In the genomic region with DNA sequence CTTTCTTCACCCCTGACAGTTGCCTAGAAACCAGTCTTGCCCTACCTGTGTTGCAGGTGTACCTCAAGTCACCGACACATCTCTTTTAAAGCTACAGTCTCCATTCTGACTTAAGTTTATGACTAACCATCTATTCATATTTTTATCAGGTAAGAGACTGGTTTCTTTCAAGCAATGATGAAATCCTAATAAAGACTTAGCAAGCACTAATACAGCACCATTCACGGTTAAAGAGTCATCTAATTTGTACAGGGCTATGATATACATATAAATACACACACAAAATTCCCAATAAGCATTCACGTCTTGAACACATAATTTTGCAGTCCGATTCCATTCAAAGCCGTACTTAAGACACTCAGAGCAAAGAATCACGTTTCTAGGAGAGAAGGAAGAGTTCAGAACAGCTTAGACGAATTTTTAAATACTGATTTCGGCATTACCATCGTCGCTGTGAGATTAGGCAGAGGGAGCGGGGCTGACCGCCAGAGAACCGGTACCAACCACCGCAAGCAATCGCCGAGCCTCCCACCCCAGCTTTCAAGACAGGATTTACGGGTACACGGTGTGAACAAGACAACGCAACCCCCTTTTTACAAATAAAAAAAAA, we compare ENCODE assay signal across 8 cellular contexts. TPM values are rescaled to one million over a fixed set of nuclear protein-coding genes. Genes with fewer than 3 reads are reported as not detected.
DNase-seq lines count a peak whose midpoint lies in the region; ATAC-seq and TF ChIP-seq lines count a peak whose summit lies in the region.

No MANE protein-coding gene starts in this region.

- TF ChIP-seq CTCF in 22Rv1 (IDR thresholded peaks at IDR 0.05) (no peak), body of pancreas (IDR thresholded peaks at IDR 0.05) (no peak), right lobe of liver (IDR thresholded peaks at IDR 0.05) (no peak), transverse colon (IDR thresholded peaks at IDR 0.05) (no peak), GM13977 (IDR thresholded peaks at IDR 0.05; ENCODE audit: extremely low read depth, insufficient read depth, missing control alignments) (no peak)

- no peaks in the 10 kb centered on the region for H3K27me3 ChIP-seq in GM23248 (replicated peaks; ENCODE audit: insufficient read depth)
- H3K27me3 ChIP-seq in body of pancreas: no peaks in the 10 kb centered on the region
- no peaks in the 10 kb centered on the region for H3K27me3 ChIP-seq in right lobe of liver
- no peaks in the 10 kb centered on the region for H3K27me3 ChIP-seq in transverse colon

- peaks cover 7% of the 10 kb centered on the region; the same call in 1 of the 2 replicates for H4K20me1 ChIP-seq in GM23248 (ENCODE audit: insufficient read depth)

- ATAC-seq in body of pancreas (no peak), right lobe of liver (no peak), HG03457 (IDR thresholded peaks at IDR 0.05; ENCODE audit: unreplicated experiment) (no peak), HG03108 (IDR thresholded peaks at IDR 0.05; ENCODE audit: unreplicated experiment) (no peak)

- TF ChIP-seq EP300 in transverse colon (IDR thresholded peaks at IDR 0.05; ENCODE audit: low read depth): no peak

- DNase-seq in GM23248 (peak; percentile 57), body of pancreas (no peak), right lobe of liver (no peak), transverse colon (no peak), GM13977 (ENCODE audit: low spot score) (no peak)

- intact Hi-C loops in body of pancreas (cut with DNase I) (no loop called here), right lobe of liver (cut with DNase I) (loop anchor here in 1 of 2 donors (5.0 kb wide), 1 partner anchor 287 kb away; no protein-coding TSS in a partner anchor), transverse colon (cut with DNase I; ENCODE audit: low total_unique reads) (loop anchor here (5.0 to 10.0 kb wide), 3 partner anchors 112 to 292 kb away; a partner anchor contains a TSS)

- 4 to 6% methylated on average over 19 of the region's 19 CpGs for WGBS in GM23248 (ENCODE audit: low coverage in 1 of 2, low lambda C conversion rate in 2 of 2, missing lambda C conversion rate in 2 of 2), 2 experiments
- 1 to 2% methylated on average over 19 of the region's 19 CpGs for WGBS in body of pancreas, 2 donors
- 2% methylated on average over 19 of the region's 19 CpGs for WGBS in right lobe of liver (ENCODE audit: insufficient coverage, low coverage, low lambda C conversion rate, missing lambda C conversion rate)
- WGBS in transverse colon (ENCODE audit: low coverage in 1 of 2), 2 donors: 10 to 11% methylated on average over 11 to 19 of the region's 19 CpGs

- H3K79me2 ChIP-seq in GM23248 (ENCODE audit: insufficient read depth): peaks cover 58% of the 10 kb centered on the region

- peaks cover 60% of the 10 kb centered on the region for H3K4me1 ChIP-seq in GM23248 (ENCODE audit: insufficient read depth)
- H3K4me1 ChIP-seq in body of pancreas: peaks cover 67% of the 10 kb centered on the region
- peaks cover 0 to 45% (median 4%) of the 10 kb centered on the region in 4 donors for H3K4me1 ChIP-seq in right lobe of liver
- peaks cover 10 to 77% (median 45%) of the 10 kb centered on the region in 4 donors for H3K4me1 ChIP-seq in transverse colon

- H3K9me2 ChIP-seq in GM23248 (ENCODE audit: insufficient read depth): no peaks in the 10 kb centered on the region

- H3K27ac ChIP-seq in 22Rv1 (peak overlapping the region; percentile 71), GM23248 (peak overlapping the region; percentile 15; the same call in 1 of the 2 replicates), body of pancreas (peak overlapping the region; percentile 96 to 100 (median 99)), right lobe of liver (peak overlapping the region; percentile 97 to 100 (median 100)), transverse colon (peak overlapping the region; percentile 92 to 96 (median 94))

- H3K9me3 ChIP-seq in GM23248 (ENCODE audit: low read depth) (no peaks in the 10 kb centered on the region), body of pancreas (no peaks in the 10 kb centered on the region), right lobe of liver (no peaks in the 10 kb centered on the region), transverse colon (no peaks in the 10 kb centered on the region)

- H3K9ac ChIP-seq in GM23248: peak overlapping the region; percentile 83

- H3K4me3 ChIP-seq in GM23248: peak overlapping the region; percentile 80
- H3K4me3 ChIP-seq in body of pancreas: peak overlapping the region; percentile 26 to 76
- peak overlapping the region; percentile 70 to 78 (median 76) for H3K4me3 ChIP-seq in right lobe of liver
- H3K4me3 ChIP-seq in transverse colon: peak overlapping the region; percentile 68 to 92 (median 90)

- H3K4me2 ChIP-seq in GM23248 (ENCODE audit: unreplicated experiment): peak overlapping the region; percentile 92

- peak overlapping the region; percentile 18; the same call in 1 of the 2 replicates for H2AFZ ChIP-seq in GM23248

- peaks cover 56% of the 10 kb centered on the region for H3F3A ChIP-seq in GM23248 (ENCODE audit: insufficient read depth)

- H3K36me3 ChIP-seq in GM23248 (ENCODE audit: low read depth) (no peaks in the 10 kb centered on the region), body of pancreas (replicated peaks in 1 of 2; ENCODE audit: insufficient read depth in 1 of 2, low read depth in 2 of 2) (no peaks in the 10 kb centered on the region), right lobe of liver (peaks cover 0 to 41% (median 8%) of the 10 kb centered on the region in 4 donors), transverse colon (no peaks in the 10 kb centered on the region)

- in situ Hi-C loops in GM23248 (cut with MboI): loop anchor here (25.0 kb wide), 1 partner anchor 212 kb away; no protein-coding TSS in a partner anchor
- in situ Hi-C loops in transverse colon (cut with MboI; ENCODE audit: low pct_ligation_motif_present in 1 of 4, low pct_unique_long_range_greater_than_20kb in 1 of 4, low sequenced_read_pairs in 3 of 4): no loop called here
- in situ Hi-C loops in GM13977 (cut with MboI; ENCODE audit: low pct_unique_long_range_greater_than_20kb, low sequenced_read_pairs, unreplicated experiment): no loop called here

- TF ChIP-seq POLR2A in body of pancreas (IDR thresholded peaks at IDR 0.05): peak in 1 of 3 donors; percentile 54
- peak; percentile 6 for TF ChIP-seq POLR2A in right lobe of liver (IDR thresholded peaks at IDR 0.05)
- TF ChIP-seq POLR2A in transverse colon (IDR thresholded peaks at IDR 0.05): no peak

RNA-seq across cellular contexts. Expression of a gene that starts 0.9 kb away (rescaled TPM):
- 50.8 and 55.1 TPM in 2 replicates for total RNA-seq in GM23248 (2014; rRNA removed; shearing (Covaris generic))
- polyA plus RNA-seq in GM23248 (2016; fragmentation: Nextera tagmentation; extraction: Ambion mirVana): 29.7 and 31.3 TPM in 2 replicates
- 100 to 1,000 TPM; 127 to 273 TPM for total RNA-seq in body of pancreas
- 100 to 1,000 TPM; 109 to 539 (median 214) TPM for total RNA-seq in right lobe of liver
- total RNA-seq in transverse colon: 100 to 1,000 TPM in 1 of 4 donors, 10 to 100 TPM in 2, 1 to 10 TPM in 1; 10.0 to 101 (median 70.0) TPM

Comparison
In these comparisons a context has a peak if more than half of its experiments do, and no peak if none do; other contexts are left out.
1. H3K27ac ChIP-seq: peak in every context shown above with its lines; median percentile 100 in right lobe of liver; 99 in body of pancreas; 94 in transverse colon; 71 in 22Rv1; 15 in GM23248.